In the genomic region with DNA sequence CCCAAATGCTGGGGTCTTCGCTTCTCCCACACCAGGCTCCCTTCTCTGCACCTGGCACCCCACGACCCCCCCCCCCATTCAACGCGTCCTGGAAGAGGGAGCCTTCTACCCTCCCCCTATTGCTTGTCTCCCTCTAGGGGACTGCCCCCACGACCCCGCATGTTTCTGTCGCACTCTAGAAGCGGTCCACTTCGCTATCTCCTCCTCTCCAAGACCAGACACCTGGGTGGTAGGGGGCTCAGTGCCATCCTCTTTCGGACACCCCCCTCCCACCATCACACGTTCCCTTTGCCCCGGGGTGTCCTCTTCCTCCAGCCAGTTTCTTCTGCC, we compare ENCODE assay signal across 8 cellular contexts. TPM values are rescaled to one million over a fixed set of nuclear protein-coding genes. Genes with fewer than 3 reads are reported as not detected.
DNase-seq lines count a peak whose midpoint lies in the region; ATAC-seq and TF ChIP-seq lines count a peak whose summit lies in the region.

No MANE protein-coding gene starts in this region.

- WGBS in right lobe of liver (ENCODE audit: insufficient coverage, low coverage, low lambda C conversion rate, missing lambda C conversion rate): 1% methylated on average over 9 of the region's 12 CpGs
- WGBS in thymus: under 1% methylated on average over 12 of the region's 12 CpGs

- H3K4me3 ChIP-seq in ascending aorta: peak overlapping the region; percentile 66 to 90
- H3K4me3 ChIP-seq in right lobe of liver: peak overlapping the region; percentile 51 to 62 (median 60)
- peak overlapping the region; percentile 90 for H3K4me3 ChIP-seq in thymus (ENCODE audit: low read length)

- no peak for TF ChIP-seq CTCF in ascending aorta (IDR thresholded peaks at IDR 0.05)
- no peak for TF ChIP-seq CTCF in right lobe of liver (IDR thresholded peaks at IDR 0.05)

- ATAC-seq in right lobe of liver (no peak), HG03159 (IDR thresholded peaks at IDR 0.05; ENCODE audit: unreplicated experiment) (no peak)

- H3K36me3 ChIP-seq in ascending aorta (peaks cover 3 to 11% of the 10 kb centered on the region in 2 donors), right lobe of liver (no peaks in the 10 kb centered on the region), thymus (ENCODE audit: control insufficient read depth, insufficient read depth) (peaks cover 14% of the 10 kb centered on the region)

- no peaks in the 10 kb centered on the region for H3K9me3 ChIP-seq in ascending aorta
- H3K9me3 ChIP-seq in right lobe of liver: no peaks in the 10 kb centered on the region
- H3K9me3 ChIP-seq in thymus (ENCODE audit: control insufficient read depth): no peaks in the 10 kb centered on the region

- peaks cover 0 to 6% of the 10 kb centered on the region in 2 donors for H3K4me1 ChIP-seq in ascending aorta
- peaks cover 0 to 18% (median 0%) of the 10 kb centered on the region in 4 donors for H3K4me1 ChIP-seq in right lobe of liver
- peaks cover 17% of the 10 kb centered on the region for H3K4me1 ChIP-seq in thymus (ENCODE audit: control insufficient read depth, insufficient read depth, low read length)

- peaks cover 48% of the 10 kb centered on the region for H3K4me1 Mint-ChIP-seq in activated CD4-positive, alpha-beta T cell treated with anti-CD3 and anti-CD28 coated beads, Interleukin-2, amount 10 ng/mL, durations not matched to agents 24 days and 14 days

- peaks cover 42% of the 10 kb centered on the region for H3K36me3 Mint-ChIP-seq in activated CD4-positive, alpha-beta T cell treated with anti-CD3 and anti-CD28 coated beads, Interleukin-2, amount 10 ng/mL, durations not matched to agents 24 days and 14 days (ENCODE audit: low read depth)

- peak overlapping the region; percentile 88 for H3K27ac Mint-ChIP-seq in activated CD4-positive, alpha-beta T cell treated with anti-CD3 and anti-CD28 coated beads, Interleukin-2, amount 10 ng/mL, durations not matched to agents 24 days and 14 days

- no peak for TF ChIP-seq POLR2A in right lobe of liver (IDR thresholded peaks at IDR 0.05)

- H3K27me3 Mint-ChIP-seq in activated CD4-positive, alpha-beta T cell treated with anti-CD3 and anti-CD28 coated beads, Interleukin-2, amount 10 ng/mL, durations not matched to agents 24 days and 14 days: no peaks in the 10 kb centered on the region

- H3K4me3 Mint-ChIP-seq in activated CD4-positive, alpha-beta T cell treated with anti-CD3 and anti-CD28 coated beads, Interleukin-2, amount 10 ng/mL, durations not matched to agents 24 days and 14 days: peak overlapping the region; percentile 92

- no peaks in the 10 kb centered on the region for H3K9me3 Mint-ChIP-seq in activated CD4-positive, alpha-beta T cell treated with anti-CD3 and anti-CD28 coated beads, Interleukin-2, amount 10 ng/mL, durations not matched to agents 24 days and 14 days

- peak overlapping the region; percentile 88 to 93 for H3K27ac ChIP-seq in ascending aorta
- H3K27ac ChIP-seq in right lobe of liver: peak overlapping the region; percentile 44 to 91 (median 66)
- H3K27ac ChIP-seq in thymus (ENCODE audit: low read depth): peak overlapping the region; percentile 56

- DNase-seq in activated CD4-positive, alpha-beta T cell treated with anti-CD3 and anti-CD28 coated beads, Interleukin-2, amount 10 ng/mL, durations not matched to agents 24 days and 14 days: no peak
- DNase-seq in activated CD4-positive, alpha-beta T cell treated with anti-CD3 and anti-CD28 coated beads, Interleukin-2, amount 50 U/mL, for 48 hours: no peak
- DNase-seq in ascending aorta (ENCODE audit: low spot score in 2 of 2): no peak
- DNase-seq in right lobe of liver: no peak
- no peak for DNase-seq in COLO668 (lab: John Stamatoyannopoulos, UW; ENCODE audit: unreplicated experiment)
- no peak for DNase-seq in NAMALWA (ENCODE audit: low spot score)

- H3K27me3 ChIP-seq in ascending aorta (no peaks in the 10 kb centered on the region), right lobe of liver (no peaks in the 10 kb centered on the region), thymus (ENCODE audit: control insufficient read depth, insufficient read depth) (no peaks in the 10 kb centered on the region)

- intact Hi-C loops in activated CD4-positive, alpha-beta T cell treated with anti-CD3 and anti-CD28 coated beads, Interleukin-2, amount 10 ng/mL, durations not matched to agents 24 days and 14 days (cut with micrococcal nuclease): loop anchor here (1.0 to 10.0 kb wide), 5 partner anchors 24 to 577 kb away; a partner anchor contains a TSS
- intact Hi-C loops in ascending aorta (cut with DNase I) (loop anchor here (5.0 kb wide), 1 partner anchor 135 kb away; a partner anchor contains a TSS), right lobe of liver (cut with DNase I) (no loop called here)

RNA-seq across cellular contexts. Expression of a gene that starts 1.5 kb away (rescaled TPM):
- 125 and 127 TPM in 2 replicates for total RNA-seq in activated CD4-positive, alpha-beta T cell treated with anti-CD3 and anti-CD28 coated beads, Interleukin-2, amount 10 ng/mL, durations not matched to agents 24 days and 14 days
- total RNA-seq in ascending aorta (103 TPM), right lobe of liver (10 to 100 TPM in 2 of 6 experiments, 1 to 10 TPM in 4; 4.9 to 19.1 (median 8.5) TPM)
- polyA plus RNA-seq in thymus: 24.8 TPM

RNA-seq across cellular contexts. Expression of a gene that starts 11.7 kb away (rescaled TPM):
- 6.3 and 8.6 TPM in 2 replicates for total RNA-seq in activated CD4-positive, alpha-beta T cell treated with anti-CD3 and anti-CD28 coated beads, Interleukin-2, amount 10 ng/mL, durations not matched to agents 24 days and 14 days
- total RNA-seq in ascending aorta (17.5 TPM), right lobe of liver (1 to 10 TPM; 1.7 to 4.4 (median 2.6) TPM)
- polyA plus RNA-seq in thymus: 9.0 TPM

RNA-seq across cellular contexts. Expression of a gene that starts 24.1 kb away (rescaled TPM):
- 4.2 and 5.8 TPM in 2 replicates for total RNA-seq in activated CD4-positive, alpha-beta T cell treated with anti-CD3 and anti-CD28 coated beads, Interleukin-2, amount 10 ng/mL, durations not matched to agents 24 days and 14 days
- 14.2 TPM for total RNA-seq in ascending aorta
- total RNA-seq in right lobe of liver: 1 to 10 TPM; 1.8 to 4.1 (median 3.0) TPM
- 30.8 TPM for polyA plus RNA-seq in thymus

RNA-seq across cellular contexts. Expression of a gene that starts 42.3 kb away (rescaled TPM):
- total RNA-seq in activated CD4-positive, alpha-beta T cell treated with anti-CD3 and anti-CD28 coated beads, Interleukin-2, amount 10 ng/mL, durations not matched to agents 24 days and 14 days: 30.4 and 30.7 TPM in 2 replicates
- 18.4 TPM for total RNA-seq in ascending aorta
- 1 to 10 TPM; 4.6 to 7.2 (median 6.9) TPM for total RNA-seq in right lobe of liver
- 15.4 TPM for polyA plus RNA-seq in thymus

RNA-seq across cellular contexts. Expression of a gene that starts 44.9 kb away (rescaled TPM):
- total RNA-seq in activated CD4-positive, alpha-beta T cell treated with anti-CD3 and anti-CD28 coated beads, Interleukin-2, amount 10 ng/mL, durations not matched to agents 24 days and 14 days: 65.8 and 69.2 TPM in 2 replicates
- 30.3 TPM for total RNA-seq in ascending aorta
- total RNA-seq in right lobe of liver: 10 to 100 TPM in 5 of 6 experiments, 1 to 10 TPM in 1; 6.1 to 26.6 (median 14.1) TPM
- polyA plus RNA-seq in thymus: 20.3 TPM

Comparison
In these comparisons a context has a peak if more than half of its experiments do, and no peak if none do; other contexts are left out.
1. intact Hi-C loops: an anchor here in activated CD4-positive, alpha-beta T cell treated with anti-CD3 and anti-CD28 coated beads, Interleukin-2, amount 10 ng/mL, durations not matched to agents 24 days and 14 days (1.0 to 10.0 kb wide) and ascending aorta (5.0 kb wide); none called in right lobe of liver.